ENCODE assay signal across 1 cellular context in genomic region chr2:26838121-26838906, GRCh38.
TF ChIP-seq lines count a peak whose summit lies in the region.

No MANE protein-coding gene starts in this region.

TF ChIP-seq in SK-N-SH, 30 proteins besides CTCF, POLR2A, EP300 and RAD21 (continued from another document):
- TF ChIP-seq, protein P1, sequence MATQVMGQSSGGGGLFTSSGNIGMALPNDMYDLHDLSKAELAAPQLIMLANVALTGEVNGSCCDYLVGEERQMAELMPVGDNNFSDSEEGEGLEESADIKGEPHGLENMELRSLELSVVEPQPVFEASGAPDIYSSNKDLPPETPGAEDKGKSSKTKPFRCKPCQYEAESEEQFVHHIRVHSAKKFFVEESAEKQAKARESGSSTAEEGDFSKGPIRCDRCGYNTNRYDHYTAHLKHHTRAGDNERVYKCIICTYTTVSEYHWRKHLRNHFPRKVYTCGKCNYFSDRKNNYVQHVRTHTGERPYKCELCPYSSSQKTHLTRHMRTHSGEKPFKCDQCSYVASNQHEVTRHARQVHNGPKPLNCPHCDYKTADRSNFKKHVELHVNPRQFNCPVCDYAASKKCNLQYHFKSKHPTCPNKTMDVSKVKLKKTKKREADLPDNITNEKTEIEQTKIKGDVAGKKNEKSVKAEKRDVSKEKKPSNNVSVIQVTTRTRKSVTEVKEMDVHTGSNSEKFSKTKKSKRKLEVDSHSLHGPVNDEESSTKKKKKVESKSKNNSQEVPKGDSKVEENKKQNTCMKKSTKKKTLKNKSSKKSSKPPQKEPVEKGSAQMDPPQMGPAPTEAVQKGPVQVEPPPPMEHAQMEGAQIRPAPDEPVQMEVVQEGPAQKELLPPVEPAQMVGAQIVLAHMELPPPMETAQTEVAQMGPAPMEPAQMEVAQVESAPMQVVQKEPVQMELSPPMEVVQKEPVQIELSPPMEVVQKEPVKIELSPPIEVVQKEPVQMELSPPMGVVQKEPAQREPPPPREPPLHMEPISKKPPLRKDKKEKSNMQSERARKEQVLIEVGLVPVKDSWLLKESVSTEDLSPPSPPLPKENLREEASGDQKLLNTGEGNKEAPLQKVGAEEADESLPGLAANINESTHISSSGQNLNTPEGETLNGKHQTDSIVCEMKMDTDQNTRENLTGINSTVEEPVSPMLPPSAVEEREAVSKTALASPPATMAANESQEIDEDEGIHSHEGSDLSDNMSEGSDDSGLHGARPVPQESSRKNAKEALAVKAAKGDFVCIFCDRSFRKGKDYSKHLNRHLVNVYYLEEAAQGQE (IDR thresholded peaks at IDR 0.05; ENCODE audit: low read depth, low read length), result peak; percentile 93
